In the genomic region with DNA sequence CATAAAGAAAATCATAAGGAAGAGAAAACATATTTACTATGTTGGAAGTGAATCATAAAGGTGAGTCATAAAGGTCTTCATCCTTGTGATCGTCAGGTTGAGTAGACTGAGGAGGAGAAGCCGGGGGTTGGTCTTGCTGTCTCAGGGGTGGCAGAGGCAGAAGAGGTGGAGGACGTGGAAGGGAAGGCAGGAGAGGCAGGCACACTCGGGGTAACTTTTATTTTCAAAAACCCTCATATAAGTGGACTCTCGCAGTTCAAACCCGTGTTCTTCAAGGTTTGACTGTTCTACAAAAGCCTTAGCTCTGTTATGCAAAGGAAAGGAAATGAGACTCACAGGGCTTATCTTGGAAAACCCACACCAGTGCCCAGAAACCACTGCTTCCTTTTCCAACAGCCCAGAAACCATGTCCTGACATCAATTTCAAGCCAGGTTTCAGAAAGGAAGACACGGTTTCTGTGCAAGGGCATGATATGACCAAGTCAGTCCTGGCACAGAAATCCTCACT, we compare ENCODE assay signal across 9 cellular contexts.
DNase-seq lines count a peak whose midpoint lies in the region; ATAC-seq and TF ChIP-seq lines count a peak whose summit lies in the region.
"Had no signal": no experiment of that assay in that cellular context is flagged by ENCODE, and none has a peak within 500 bp of the region (broad histone marks: within the 10 kb centered on the region; RNA-seq: fewer than 3 reads in every experiment).

No MANE protein-coding gene starts in this region.

- DNase-seq in RKO (ENCODE audit: low spot score) (peak; percentile 20), amniotic epithelial cell (ENCODE audit: low read depth) (peak; percentile 50), foreskin melanocyte (no peak)
- DNase-seq in stimulated activated CD4-positive, alpha-beta T cell treated with anti-CD3 and anti-CD28 coated beads, Interleukin-4, amount 100 ng/mL, for 1 hour = peak; percentile 30
- DNase-seq: erythroblast, NCI-H1694 treated with DMSO at 0.1 percent for 48 hours had no signal

- ATAC-seq in GM18511 (IDR thresholded peaks at IDR 0.05; ENCODE audit: unreplicated experiment) (no peak), HG03025 (IDR thresholded peaks at IDR 0.05; ENCODE audit: low FRiP score, unreplicated experiment) (no peak)

- no peak for TF ChIP-seq CTCF in HEK293 (tag by site-specific recombination; IDR thresholded peaks at IDR 0.05)

- no peak overlapping the region for H3K27ac ChIP-seq in HEK293 (ENCODE audit: extremely low read depth, low read depth, low read length)

- no peaks in the 10 kb centered on the region for H3K36me3 ChIP-seq in HEK293 (ENCODE audit: control insufficient read depth in 2 of 2, insufficient read depth in 1 of 2, low read length in 2 of 2)

- H3K4me1 ChIP-seq in HEK293 (ENCODE audit: control insufficient read depth, insufficient read depth, low read length) = no peaks in the 10 kb centered on the region

- POLR2A ChIA-PET in HEK293 (lab: Yijun Ruan, JAX) = no interaction called here

- no peaks in the 10 kb centered on the region for H3K9me3 ChIP-seq in HEK293 (ENCODE audit: control insufficient read depth, insufficient read depth, low read depth, low read length)

- CTCF ChIA-PET in HEK293 (lab: Yijun Ruan, JAX) = interaction anchor here (0.5 to 2.2 kb wide), 3 partner anchors 25 to 314 kb away, joined by 3 to 9 read pairs (median 4); no protein-coding TSS in a partner anchor

- H3K4me3 ChIP-seq in HEK293 (ENCODE audit: low read depth, low read length) = no peak overlapping the region

TF ChIP-seq in HEK293, 187 proteins besides CTCF, POLR2A, EP300 and RAD21:
- TF ChIP-seq EGR2 (tag by site-specific recombination; IDR thresholded peaks at IDR 0.05; ENCODE audit: low read depth) (0 out of 2 replicates have a peak, but pooled peaks have one; percentile 19), HOXC10 (CRISPR knock-in tag; IDR thresholded peaks at IDR 0.05) (no peak)
- TF ChIP-seq, protein P1, sequence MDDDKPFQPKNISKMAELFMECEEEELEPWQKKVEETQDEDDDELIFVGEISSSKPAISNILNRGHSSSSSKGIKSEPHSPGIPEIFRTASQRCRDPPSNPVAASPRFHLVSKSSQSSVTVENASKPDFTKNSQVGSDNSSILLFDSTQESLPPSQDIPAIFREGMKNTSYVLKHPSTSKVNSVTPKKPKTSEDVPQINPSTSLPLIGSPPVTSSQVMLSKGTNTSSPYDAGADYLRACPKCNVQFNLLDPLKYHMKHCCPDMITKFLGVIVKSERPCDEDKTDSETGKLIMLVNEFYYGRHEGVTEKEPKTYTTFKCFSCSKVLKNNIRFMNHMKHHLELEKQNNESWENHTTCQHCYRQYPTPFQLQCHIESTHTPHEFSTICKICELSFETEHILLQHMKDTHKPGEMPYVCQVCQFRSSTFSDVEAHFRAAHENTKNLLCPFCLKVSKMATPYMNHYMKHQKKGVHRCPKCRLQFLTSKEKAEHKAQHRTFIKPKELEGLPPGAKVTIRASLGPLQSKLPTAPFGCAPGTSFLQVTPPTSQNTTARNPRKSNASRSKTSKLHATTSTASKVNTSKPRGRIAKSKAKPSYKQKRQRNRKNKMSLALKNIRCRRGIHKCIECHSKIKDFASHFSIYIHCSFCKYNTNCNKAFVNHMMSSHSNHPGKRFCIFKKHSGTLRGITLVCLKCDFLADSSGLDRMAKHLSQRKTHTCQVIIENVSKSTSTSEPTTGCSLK (tag by site-specific recombination; IDR thresholded peaks at IDR 0.05) = no peak
- TF ChIP-seq, protein P2, sequence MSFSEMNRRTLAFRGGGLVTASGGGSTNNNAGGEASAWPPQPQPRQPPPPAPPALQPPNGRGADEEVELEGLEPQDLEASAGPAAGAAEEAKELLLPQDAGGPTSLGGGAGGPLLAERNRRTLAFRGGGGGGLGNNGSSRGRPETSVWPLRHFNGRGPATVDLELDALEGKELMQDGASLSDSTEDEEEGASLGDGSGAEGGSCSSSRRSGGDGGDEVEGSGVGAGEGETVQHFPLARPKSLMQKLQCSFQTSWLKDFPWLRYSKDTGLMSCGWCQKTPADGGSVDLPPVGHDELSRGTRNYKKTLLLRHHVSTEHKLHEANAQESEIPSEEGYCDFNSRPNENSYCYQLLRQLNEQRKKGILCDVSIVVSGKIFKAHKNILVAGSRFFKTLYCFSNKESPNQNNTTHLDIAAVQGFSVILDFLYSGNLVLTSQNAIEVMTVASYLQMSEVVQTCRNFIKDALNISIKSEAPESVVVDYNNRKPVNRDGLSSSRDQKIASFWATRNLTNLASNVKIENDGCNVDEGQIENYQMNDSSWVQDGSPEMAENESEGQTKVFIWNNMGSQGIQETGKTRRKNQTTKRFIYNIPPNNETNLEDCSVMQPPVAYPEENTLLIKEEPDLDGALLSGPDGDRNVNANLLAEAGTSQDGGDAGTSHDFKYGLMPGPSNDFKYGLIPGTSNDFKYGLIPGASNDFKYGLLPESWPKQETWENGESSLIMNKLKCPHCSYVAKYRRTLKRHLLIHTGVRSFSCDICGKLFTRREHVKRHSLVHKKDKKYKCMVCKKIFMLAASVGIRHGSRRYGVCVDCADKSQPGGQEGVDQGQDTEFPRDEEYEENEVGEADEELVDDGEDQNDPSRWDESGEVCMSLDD (tag by site-specific recombination; IDR thresholded peaks at IDR 0.05) = no peak
